Comparison of ENCODE assay signal across 1 cellular context in the genomic region with DNA sequence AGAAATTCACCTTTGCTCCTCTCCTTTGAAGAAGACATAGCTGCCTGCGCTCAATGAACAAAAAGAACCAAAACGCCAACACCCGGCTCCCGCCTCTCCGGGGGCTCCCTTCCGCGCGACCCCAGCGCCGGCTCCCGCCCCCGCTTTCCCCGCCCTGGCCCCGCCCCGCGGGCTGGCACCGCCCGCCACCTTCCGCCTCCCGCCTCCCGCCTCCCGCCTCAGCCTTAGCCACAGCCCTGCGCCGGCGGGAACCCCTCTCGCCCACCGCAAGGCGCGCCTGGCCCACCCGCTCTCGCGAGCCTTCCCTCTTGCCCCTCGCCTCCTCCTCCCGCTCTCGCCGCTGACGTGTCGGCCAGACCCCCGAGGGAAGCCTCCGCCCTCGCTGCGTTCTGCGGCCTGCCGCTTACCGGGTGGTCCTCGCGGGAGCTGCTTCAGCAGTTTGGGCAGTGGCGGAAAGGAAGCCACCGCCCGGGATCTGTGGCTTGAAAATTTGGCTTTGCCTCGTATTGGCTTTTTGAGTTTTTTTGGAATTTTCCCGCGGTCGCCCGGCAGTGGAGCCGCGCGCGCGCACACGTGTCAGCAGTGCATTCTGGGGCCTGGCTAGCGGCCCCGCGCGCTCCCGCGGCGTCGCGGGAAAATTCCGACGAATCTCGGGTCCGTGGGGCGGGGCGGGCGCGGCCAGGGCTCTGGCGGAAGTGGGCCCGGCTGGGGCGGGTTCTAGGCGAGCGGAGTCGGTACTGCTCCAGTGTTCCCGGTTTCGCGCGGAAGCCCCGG.
TF ChIP-seq lines count a peak whose summit lies in the region.

FANCC (minus strand) TSS at position 591 of the 774 bp plus-strand sequence. CDS start 68,418 bp downstream, outside the sequence.

TF ChIP-seq in endothelial cell of umbilical vein, 7 proteins besides CTCF, POLR2A, EP300 and RAD21 (continued from another document):
- peak; percentile 6 for TF ChIP-seq FOS (IDR thresholded peaks at IDR 0.05; ENCODE audit: borderline replicate concordance, insufficient read depth, low read length)
- TF ChIP-seq MAX (IDR thresholded peaks at IDR 0.05; ENCODE audit: insufficient read depth, insufficient read length): no peak
- no peak for TF ChIP-seq JUN (IDR thresholded peaks at IDR 0.05; ENCODE audit: borderline replicate concordance, insufficient read depth, insufficient read length, low read depth)
- TF ChIP-seq EZH2 (IDR thresholded peaks at IDR 0.05; ENCODE audit: borderline replicate concordance, low read depth, low read length, severe bottlenecking): no peak
